1 cellular context compared by ENCODE assay signal in the genomic region with DNA sequence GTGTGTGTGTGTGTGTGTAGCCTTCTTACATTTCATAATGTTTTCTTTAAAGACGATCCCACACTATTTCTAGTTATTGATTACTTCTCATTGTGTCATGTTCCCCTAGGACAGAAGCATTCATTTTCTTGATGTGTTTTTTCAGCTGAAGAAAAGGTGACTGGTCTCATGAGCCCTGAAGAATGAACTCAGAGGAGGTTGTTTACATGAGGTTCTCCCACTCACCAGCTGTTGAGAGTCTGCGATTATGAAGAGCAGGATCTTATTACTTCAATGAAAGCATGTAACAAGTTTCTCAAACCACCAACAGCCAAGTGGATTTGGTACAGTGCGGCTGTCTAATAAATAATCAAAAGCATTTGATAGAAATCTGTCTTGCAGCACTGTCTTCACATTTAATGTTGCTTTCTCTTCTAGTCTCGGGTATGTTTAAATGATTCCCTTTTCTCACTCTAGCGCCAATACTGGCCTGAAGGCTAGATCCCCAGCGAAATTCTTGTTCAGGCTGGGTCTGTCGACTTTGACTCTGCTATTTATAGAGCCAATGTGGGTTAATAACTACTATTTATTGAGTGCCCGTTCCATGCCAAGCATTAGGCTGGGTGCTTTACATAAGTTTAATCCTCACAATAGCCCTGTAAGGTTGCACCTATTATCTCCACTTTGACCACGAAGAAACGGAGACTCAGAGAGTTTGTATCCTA.
TF ChIP-seq lines count a peak whose summit lies in the region.

No MANE protein-coding gene starts in this region.

TF ChIP-seq in IMR-90, 13 proteins besides CTCF, POLR2A, EP300 and RAD21:
- TF ChIP-seq BHLHE40 (IDR thresholded peaks at IDR 0.05; ENCODE audit: low read depth, low read length) (peak; percentile 84), FOS (IDR thresholded peaks at IDR 0.05; ENCODE audit: low read depth, low read length) (peak; percentile 53; the same call in 1 of the 2 replicates), RCOR1 (IDR thresholded peaks at IDR 0.05; ENCODE audit: insufficient replicate concordance, low read length) (peak; percentile 98), SMC3 (IDR thresholded peaks at IDR 0.05; ENCODE audit: low read depth, low read length) (no peak)
